14 cellular contexts compared by ENCODE assay signal in genomic region chr16:23081675-23082119, GRCh38.
DNase-seq lines count a peak whose midpoint lies in the region; ATAC-seq, FAIRE-seq and TF ChIP-seq lines count a peak whose summit lies in the region.
"Had no signal": no experiment of that assay in that cellular context is flagged by ENCODE, and none has a peak within 500 bp of the region (broad histone marks: within the 10 kb centered on the region; RNA-seq: fewer than 3 reads in every experiment).

No MANE protein-coding gene starts in this region.

- H3K36me3 Mint-ChIP-seq in activated T-helper 1 cell treated with anti-CD3 and anti-CD28 coated beads, Interleukin-12 subunit alpha, Interleukin-12 subunit beta, Interleukin-2, Interleukin-4 antibody, amounts not matched to agents 30 ng/mL and 10 ng/mL and 1 ng/mL, durations not matched to agents 14 hours and 24 hours and 36 hours (ENCODE audit: low read depth), result peaks cover 33% of the 10 kb centered on the region

- no peaks in the 10 kb centered on the region for H3K9me2 ChIP-seq in GM23248 (ENCODE audit: insufficient read depth)

- BruUV-seq in HepG2 (replicated peaks; lab: Mats Ljungman, UMichigan), result no TSS peak

- H3K9ac ChIP-seq in GM23248 (peak overlapping the region; percentile 29), HepG2 (ENCODE audit: insufficient read depth, low read depth, low read length) (no peak overlapping the region)

- H3K4me3 Mint-ChIP-seq in activated T-helper 1 cell treated with anti-CD3 and anti-CD28 coated beads, Interleukin-12 subunit alpha, Interleukin-12 subunit beta, Interleukin-2, Interleukin-4 antibody, amounts not matched to agents 30 ng/mL and 10 ng/mL and 1 ng/mL, durations not matched to agents 14 hours and 24 hours and 36 hours, result no peak overlapping the region
- H3K4me3 Mint-ChIP-seq: nephron progenitor cell had no signal

- H4K20me1 ChIP-seq in GM23248 (ENCODE audit: insufficient read depth) (no peaks in the 10 kb centered on the region), HepG2 (ENCODE audit: insufficient read depth, low read length) (no peaks in the 10 kb centered on the region)

- CTCF ChIA-PET in HepG2 (lab: Yijun Ruan, JAX; ENCODE audit: low intra/inter-chr PET ratio, low total read pairs), result interaction anchor here (1.2 to 1.4 kb wide), 2 partner anchors 74 to 352 kb away, joined by 4 to 6 read pairs; no protein-coding TSS in a partner anchor

- no peak for TF ChIP-seq RAD21 in HepG2 (CRISPR knock-in tag; IDR thresholded peaks at IDR 0.05)

- peak; percentile 94 for ATAC-seq in foreskin keratinocyte
- no peak; the same call in 2 of the 3 replicates for ATAC-seq in HepG2
- ATAC-seq in HG03457 (IDR thresholded peaks at IDR 0.05; ENCODE audit: unreplicated experiment), result no peak
- ATAC-seq: K562 had no signal

- POLR2A ChIA-PET in HepG2 (lab: Yijun Ruan, JAX), result no interaction called here

- H3K9me3 ChIP-seq in GM23248 (ENCODE audit: low read depth), result no peaks in the 10 kb centered on the region
- no peaks in the 10 kb centered on the region for H3K9me3 ChIP-seq in HepG2 (ENCODE audit: low read length)
- H3K9me3 ChIP-seq: colonic mucosa, transverse colon had no signal

- H3K27ac ChIP-seq in GM23248 (peak overlapping the region; percentile 72), foreskin keratinocyte (peak overlapping the region; percentile 43), HepG2 (ENCODE audit: extremely low read length, insufficient read depth, low read length) (no peak overlapping the region)
- H3K27ac ChIP-seq: colonic mucosa, transverse colon had no signal

- DNase-seq in AG09309 (ENCODE audit: low read depth), result peak; percentile 83
- DNase-seq in GM23248, result peak; percentile 91
- no peak for DNase-seq in activated T-helper 1 cell treated with anti-CD3 and anti-CD28 coated beads, Interleukin-12 subunit alpha, Interleukin-12 subunit beta, Interleukin-2, Interleukin-4 antibody, amounts not matched to agents 30 ng/mL and 10 ng/mL and 1 ng/mL, durations not matched to agents 14 hours and 24 hours and 36 hours (ENCODE audit: low spot score)
- DNase-seq in foreskin keratinocyte, result peak; percentile 83 to 88
- no peak for DNase-seq in HepG2 (ENCODE audit: low spot score)
- DNase-seq in stimulated activated CD4-positive, alpha-beta T cell treated with anti-CD3 and anti-CD28 coated beads, Interleukin-4, amount 100 ng/mL, for 4 hours, result no peak
- no peak for DNase-seq in HT-29 (ENCODE audit: low spot score)
- DNase-seq: colonic mucosa; nephron progenitor cell; stimulated activated CD4-positive, alpha-beta T cell treated with anti-CD3 and anti-CD28 coated beads, Interleukin-2, amount 100 ng/mL, for 48 hours; transverse colon had no signal

- intact Hi-C loops in activated T-helper 1 cell treated with anti-CD3 and anti-CD28 coated beads, Interleukin-12 subunit alpha, Interleukin-12 subunit beta, Interleukin-2, Interleukin-4 antibody, amounts not matched to agents 30 ng/mL and 10 ng/mL and 1 ng/mL, durations not matched to agents 14 hours and 24 hours and 36 hours (cut with micrococcal nuclease), result no loop called here
- intact Hi-C loops in HepG2 (cut with micrococcal nuclease; ENCODE audit: unreplicated experiment), result loop anchor here (10.0 kb wide), 1 partner anchor 353 kb away; no protein-coding TSS in a partner anchor

- H3K79me2 ChIP-seq in GM23248 (ENCODE audit: insufficient read depth) (no peaks in the 10 kb centered on the region), HepG2 (ENCODE audit: insufficient read depth, low read length) (no peaks in the 10 kb centered on the region)

- in situ Hi-C loops in GM23248 (cut with MboI) (no loop called here), HepG2 (cut with HindIII; ENCODE audit: extremely low pct_ligation_motif_present, low pct_unique_long_range_greater_than_20kb) (loop anchor here (10.0 kb wide), 1 partner anchor 63 kb away; the partner anchor contains the start of gene USP31)

- H3K4me2 ChIP-seq in GM23248 (ENCODE audit: unreplicated experiment) (peak overlapping the region; percentile 47), HepG2 (ENCODE audit: low read depth, low read length) (no peak overlapping the region)

- peaks cover 16% of the 10 kb centered on the region for H3K4me1 Mint-ChIP-seq in activated T-helper 1 cell treated with anti-CD3 and anti-CD28 coated beads, Interleukin-12 subunit alpha, Interleukin-12 subunit beta, Interleukin-2, Interleukin-4 antibody, amounts not matched to agents 30 ng/mL and 10 ng/mL and 1 ng/mL, durations not matched to agents 14 hours and 24 hours and 36 hours (ENCODE audit: low read depth)
- H3K4me1 Mint-ChIP-seq: nephron progenitor cell had no signal

- no peaks in the 10 kb centered on the region for H3K27me3 Mint-ChIP-seq in activated T-helper 1 cell treated with anti-CD3 and anti-CD28 coated beads, Interleukin-12 subunit alpha, Interleukin-12 subunit beta, Interleukin-2, Interleukin-4 antibody, amounts not matched to agents 30 ng/mL and 10 ng/mL and 1 ng/mL, durations not matched to agents 14 hours and 24 hours and 36 hours (ENCODE audit: insufficient read depth)

- no peak for FAIRE-seq in HepG2 (lab: Jason Lieb, UNC)
- FAIRE-seq: GM18507, K562 had no signal

- H3K36me3 ChIP-seq in GM23248 (ENCODE audit: low read depth) (peaks cover 7% of the 10 kb centered on the region; the same call in 1 of the 2 replicates), HepG2 (replicated peaks in 1 of 2; ENCODE audit: control insufficient read depth in 1 of 2, insufficient read depth in 2 of 2, low read length in 2 of 2) (peaks cover 34 to 88% of the 10 kb centered on the region in 2 experiments)
- H3K36me3 ChIP-seq: colonic mucosa had no signal

- H3K27ac Mint-ChIP-seq in activated T-helper 1 cell treated with anti-CD3 and anti-CD28 coated beads, Interleukin-12 subunit alpha, Interleukin-12 subunit beta, Interleukin-2, Interleukin-4 antibody, amounts not matched to agents 30 ng/mL and 10 ng/mL and 1 ng/mL, durations not matched to agents 14 hours and 24 hours and 36 hours, result peak overlapping the region; percentile 37
- H3K27ac Mint-ChIP-seq: nephron progenitor cell had no signal

- peak; percentile 39 for TF ChIP-seq CTCF in AG09309 (IDR thresholded peaks at IDR 0.05; ENCODE audit: control insufficient read depth, insufficient read depth, low read depth, low read length, missing control alignments)
- peak; percentile 57 for TF ChIP-seq CTCF in foreskin keratinocyte (conservative IDR thresholded peaks at IDR 0.05)
- no peak for TF ChIP-seq CTCF in HepG2 (CRISPR knock-in tag; IDR thresholded peaks at IDR 0.05)

- TF ChIP-seq EP300 in HepG2 (IDR thresholded peaks at IDR 0.05; ENCODE audit: low read depth in 2 of 2, low read length in 2 of 2), result no peak
- no peak for TF ChIP-seq EP300 in HepG2 (CRISPR knock-in tag; IDR thresholded peaks at IDR 0.05; ENCODE audit: borderline replicate concordance)

- 8 to 15% methylated on average over 6 of the region's 6 CpGs for WGBS in GM23248 (ENCODE audit: low coverage in 1 of 2, low lambda C conversion rate in 2 of 2, missing lambda C conversion rate in 2 of 2), 2 experiments
- WGBS in HepG2 (ENCODE audit: low lambda C conversion rate), result 98% methylated on average over 6 of the region's 6 CpGs

- no peak for TF ChIP-seq POLR2A in HepG2 (IDR thresholded peaks at IDR 0.05; ENCODE audit: insufficient read depth in 1 of 2, low read depth in 2 of 2, low read length in 2 of 2)

- H2AFZ ChIP-seq in GM23248, result no peak overlapping the region
- H2AFZ ChIP-seq in HepG2 (ENCODE audit: low read length), result no peak overlapping the region

- H3K4me3 ChIP-seq in AG09309 (ENCODE audit: control insufficient read depth, low read depth, low read length) (no peak overlapping the region), GM23248 (no peak overlapping the region), HepG2 (replicated peaks in 1 of 3; ENCODE audit: insufficient read depth in 1 of 3, low read depth in 2 of 3, low read length in 3 of 3) (no peak overlapping the region)
- H3K4me3 ChIP-seq: colonic mucosa, K562, transverse colon had no signal

- H3F3A ChIP-seq in GM23248 (ENCODE audit: insufficient read depth), result peaks cover 20% of the 10 kb centered on the region

- no peaks in the 10 kb centered on the region for H3K27me3 ChIP-seq in GM23248 (replicated peaks; ENCODE audit: insufficient read depth)
- H3K27me3 ChIP-seq in foreskin keratinocyte, result no peaks in the 10 kb centered on the region
- H3K27me3 ChIP-seq in HepG2 (ENCODE audit: control insufficient read depth in 1 of 2, insufficient read depth in 2 of 2, low read length in 2 of 2), result no peaks in the 10 kb centered on the region
- H3K27me3 ChIP-seq: colonic mucosa, transverse colon had no signal

- peaks cover 13% of the 10 kb centered on the region for H3K4me1 ChIP-seq in GM23248 (ENCODE audit: insufficient read depth)
- H3K4me1 ChIP-seq in foreskin keratinocyte, result peaks cover 20% of the 10 kb centered on the region
- H3K4me1 ChIP-seq in HepG2 (ENCODE audit: insufficient read depth, low read length), result no peaks in the 10 kb centered on the region
- H3K4me1 ChIP-seq: colonic mucosa had no signal

- H3K9me3 Mint-ChIP-seq in activated T-helper 1 cell treated with anti-CD3 and anti-CD28 coated beads, Interleukin-12 subunit alpha, Interleukin-12 subunit beta, Interleukin-2, Interleukin-4 antibody, amounts not matched to agents 30 ng/mL and 10 ng/mL and 1 ng/mL, durations not matched to agents 14 hours and 24 hours and 36 hours, result no peaks in the 10 kb centered on the region
- H3K9me3 Mint-ChIP-seq: nephron progenitor cell had no signal

TF ChIP-seq in HepG2, 621 proteins besides CTCF, POLR2A, EP300 and RAD21:
- TF ChIP-seq ZNF883 (CRISPR knock-in tag; IDR thresholded peaks at IDR 0.05; ENCODE audit: not compliant biosample characterization) (no peak), ZNF367 (CRISPR knock-in tag; IDR thresholded peaks at IDR 0.05; ENCODE audit: borderline replicate concordance) (no peak), ZNF782 (CRISPR knock-in tag; IDR thresholded peaks at IDR 0.05; ENCODE audit: borderline replicate concordance) (no peak)
- TF ChIP-seq, protein P1, sequence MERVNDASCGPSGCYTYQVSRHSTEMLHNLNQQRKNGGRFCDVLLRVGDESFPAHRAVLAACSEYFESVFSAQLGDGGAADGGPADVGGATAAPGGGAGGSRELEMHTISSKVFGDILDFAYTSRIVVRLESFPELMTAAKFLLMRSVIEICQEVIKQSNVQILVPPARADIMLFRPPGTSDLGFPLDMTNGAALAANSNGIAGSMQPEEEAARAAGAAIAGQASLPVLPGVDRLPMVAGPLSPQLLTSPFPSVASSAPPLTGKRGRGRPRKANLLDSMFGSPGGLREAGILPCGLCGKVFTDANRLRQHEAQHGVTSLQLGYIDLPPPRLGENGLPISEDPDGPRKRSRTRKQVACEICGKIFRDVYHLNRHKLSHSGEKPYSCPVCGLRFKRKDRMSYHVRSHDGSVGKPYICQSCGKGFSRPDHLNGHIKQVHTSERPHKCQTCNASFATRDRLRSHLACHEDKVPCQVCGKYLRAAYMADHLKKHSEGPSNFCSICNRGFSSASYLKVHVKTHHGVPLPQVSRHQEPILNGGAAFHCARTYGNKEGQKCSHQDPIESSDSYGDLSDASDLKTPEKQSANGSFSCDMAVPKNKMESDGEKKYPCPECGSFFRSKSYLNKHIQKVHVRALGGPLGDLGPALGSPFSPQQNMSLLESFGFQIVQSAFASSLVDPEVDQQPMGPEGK (CRISPR knock-in tag; IDR thresholded peaks at IDR 0.05), result no peak

Comparison
In these comparisons a context has a peak if more than half of its experiments do, and no peak if none do; other contexts are left out.
1. DNase-seq: peak in AG09309 (single experiment), GM23248 (single experiment) and foreskin keratinocyte (2 of 2); none in activated T-helper 1 cell treated with anti-CD3 and anti-CD28 coated beads, Interleukin-12 subunit alpha, Interleukin-12 subunit beta, Interleukin-2, Interleukin-4 antibody, amounts not matched to agents 30 ng/mL and 10 ng/mL and 1 ng/mL, durations not matched to agents 14 hours and 24 hours and 36 hours (single experiment), HepG2 (single experiment), stimulated activated CD4-positive, alpha-beta T cell treated with anti-CD3 and anti-CD28 coated beads, Interleukin-4, amount 100 ng/mL, for 4 hours (0 of 2) and HT-29 (single experiment).